ENCODE assay signal across 1 cellular context in genomic region chr17:59365383-59365981, GRCh38.
TF ChIP-seq lines count a peak whose summit lies in the region.

No MANE protein-coding gene starts in this region.

TF ChIP-seq in HepG2, 621 proteins besides CTCF, POLR2A, EP300 and RAD21 (continued from another document and continues in another):
- TF ChIP-seq, protein P1, sequence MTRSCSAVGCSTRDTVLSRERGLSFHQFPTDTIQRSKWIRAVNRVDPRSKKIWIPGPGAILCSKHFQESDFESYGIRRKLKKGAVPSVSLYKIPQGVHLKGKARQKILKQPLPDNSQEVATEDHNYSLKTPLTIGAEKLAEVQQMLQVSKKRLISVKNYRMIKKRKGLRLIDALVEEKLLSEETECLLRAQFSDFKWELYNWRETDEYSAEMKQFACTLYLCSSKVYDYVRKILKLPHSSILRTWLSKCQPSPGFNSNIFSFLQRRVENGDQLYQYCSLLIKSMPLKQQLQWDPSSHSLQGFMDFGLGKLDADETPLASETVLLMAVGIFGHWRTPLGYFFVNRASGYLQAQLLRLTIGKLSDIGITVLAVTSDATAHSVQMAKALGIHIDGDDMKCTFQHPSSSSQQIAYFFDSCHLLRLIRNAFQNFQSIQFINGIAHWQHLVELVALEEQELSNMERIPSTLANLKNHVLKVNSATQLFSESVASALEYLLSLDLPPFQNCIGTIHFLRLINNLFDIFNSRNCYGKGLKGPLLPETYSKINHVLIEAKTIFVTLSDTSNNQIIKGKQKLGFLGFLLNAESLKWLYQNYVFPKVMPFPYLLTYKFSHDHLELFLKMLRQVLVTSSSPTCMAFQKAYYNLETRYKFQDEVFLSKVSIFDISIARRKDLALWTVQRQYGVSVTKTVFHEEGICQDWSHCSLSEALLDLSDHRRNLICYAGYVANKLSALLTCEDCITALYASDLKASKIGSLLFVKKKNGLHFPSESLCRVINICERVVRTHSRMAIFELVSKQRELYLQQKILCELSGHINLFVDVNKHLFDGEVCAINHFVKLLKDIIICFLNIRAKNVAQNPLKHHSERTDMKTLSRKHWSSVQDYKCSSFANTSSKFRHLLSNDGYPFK (CRISPR knock-in tag; IDR thresholded peaks at IDR 0.05; ENCODE audit: borderline replicate concordance), result 0 out of 2 replicates have a peak, but pooled peaks have one; percentile 28
- TF ChIP-seq, protein P2, sequence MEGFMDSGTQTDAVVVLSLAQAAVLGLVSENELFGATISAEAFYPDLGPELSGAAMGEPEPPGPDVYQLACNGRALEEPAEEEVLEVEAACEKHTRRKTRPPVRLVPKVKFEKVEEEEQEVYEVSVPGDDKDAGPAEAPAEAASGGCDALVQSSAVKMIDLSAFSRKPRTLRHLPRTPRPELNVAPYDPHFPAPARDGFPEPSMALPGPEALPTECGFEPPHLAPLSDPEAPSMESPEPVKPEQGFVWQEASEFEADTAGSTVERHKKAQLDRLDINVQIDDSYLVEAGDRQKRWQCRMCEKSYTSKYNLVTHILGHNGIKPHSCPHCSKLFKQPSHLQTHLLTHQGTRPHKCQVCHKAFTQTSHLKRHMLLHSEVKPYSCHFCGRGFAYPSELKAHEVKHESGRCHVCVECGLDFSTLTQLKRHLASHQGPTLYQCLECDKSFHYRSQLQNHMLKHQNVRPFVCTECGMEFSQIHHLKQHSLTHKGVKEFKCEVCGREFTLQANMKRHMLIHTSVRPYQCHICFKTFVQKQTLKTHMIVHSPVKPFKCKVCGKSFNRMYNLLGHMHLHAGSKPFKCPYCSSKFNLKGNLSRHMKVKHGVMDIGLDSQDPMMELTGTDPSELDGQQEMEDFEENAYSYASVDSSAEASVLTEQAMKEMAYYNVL (CRISPR knock-in tag; IDR thresholded peaks at IDR 0.05; ENCODE audit: borderline replicate concordance), result no peak
- TF ChIP-seq RXRB (CRISPR knock-in tag; IDR thresholded peaks at IDR 0.05; ENCODE audit: borderline replicate concordance) (0 out of 2 replicates have a peak, but pooled peaks have one; percentile 25), ZSCAN31 (CRISPR knock-in tag; IDR thresholded peaks at IDR 0.05; ENCODE audit: low read depth) (no peak), CBX5 (CRISPR knock-in tag; IDR thresholded peaks at IDR 0.05; ENCODE audit: borderline replicate concordance) (no peak), ZNF263 (CRISPR knock-in tag; IDR thresholded peaks at IDR 0.05) (peak; percentile 54; the same call in 1 of the 2 replicates), TOPORS (CRISPR knock-in tag; IDR thresholded peaks at IDR 0.05) (no peak), NR2F6 (IDR thresholded peaks at IDR 0.05) (peak; percentile 86), NR2F6 (CRISPR knock-in tag; IDR thresholded peaks at IDR 0.05) (peak; percentile 79), GTF3A (CRISPR knock-in tag; conservative IDR thresholded peaks at IDR 0.05) (no peak), KDM1A (CRISPR knock-in tag; IDR thresholded peaks at IDR 0.05) (no peak), ARID3A (IDR thresholded peaks at IDR 0.05; ENCODE audit: low read depth, low read length) (no peak), FOXP4 (CRISPR knock-in tag; IDR thresholded peaks at IDR 0.05) (peak; percentile 55; the same call in 1 of the 2 replicates), ZNF331 (CRISPR knock-in tag; IDR thresholded peaks at IDR 0.05) (peak; percentile 13; the same call in 1 of the 2 replicates), ZC3H13 (CRISPR knock-in tag; IDR thresholded peaks at IDR 0.05) (no peak), ZNF7 (CRISPR knock-in tag; IDR thresholded peaks at IDR 0.05) (no peak), ZNF674 (CRISPR knock-in tag; IDR thresholded peaks at IDR 0.05; ENCODE audit: low read depth) (no peak), ETV5 (CRISPR knock-in tag; IDR thresholded peaks at IDR 0.05; ENCODE audit: borderline replicate concordance) (no peak), MZF1 (CRISPR knock-in tag; IDR thresholded peaks at IDR 0.05; ENCODE audit: borderline replicate concordance) (no peak), CHCHD3 (CRISPR knock-in tag; IDR thresholded peaks at IDR 0.05) (no peak), ZNF773 (CRISPR knock-in tag; IDR thresholded peaks at IDR 0.05; ENCODE audit: borderline replicate concordance) (no peak), ISL2 (CRISPR knock-in tag; IDR thresholded peaks at IDR 0.05) (peak; percentile 43; the same call in 1 of the 2 replicates), SRSF1 (optimal IDR thresholded peaks at IDR 0.05; ENCODE audit: low read depth, low read length) (no peak), SOX13 (IDR thresholded peaks at IDR 0.05) (0 out of 2 replicates have a peak, but pooled peaks have one; percentile 37), SOX13 (CRISPR knock-in tag; conservative IDR thresholded peaks at IDR 0.05 in 1 of 2, IDR thresholded peaks at IDR 0.05 in 1 of 2) (peak in 1 of 2 experiments; percentile 76; a peak in 2 of 4 replicates), ZNF589 (CRISPR knock-in tag; conservative IDR thresholded peaks at IDR 0.05) (no peak), SP5 (CRISPR knock-in tag; IDR thresholded peaks at IDR 0.05; ENCODE audit: borderline replicate concordance, low read depth) (peak; percentile 65; the same call in 1 of the 2 replicates), PAX8 (CRISPR knock-in tag; IDR thresholded peaks at IDR 0.05; ENCODE audit: borderline replicate concordance) (no peak), ZBTB3 (CRISPR knock-in tag; IDR thresholded peaks at IDR 0.05; ENCODE audit: borderline replicate concordance, low read depth) (no peak), ZXDC (CRISPR knock-in tag; IDR thresholded peaks at IDR 0.05) (no peak), HINFP (CRISPR knock-in tag; IDR thresholded peaks at IDR 0.05; ENCODE audit: low read depth) (0 out of 2 replicates have a peak, but pooled peaks have one; percentile 5), ARHGAP35 (CRISPR knock-in tag; IDR thresholded peaks at IDR 0.05; ENCODE audit: borderline replicate concordance) (no peak), PITX1 (CRISPR knock-in tag; IDR thresholded peaks at IDR 0.05) (peak; percentile 79), MIER3 (CRISPR knock-in tag; IDR thresholded peaks at IDR 0.05; ENCODE audit: borderline replicate concordance) (no peak), TRIM24 (CRISPR knock-in tag; IDR thresholded peaks at IDR 0.05) (no peak), CC2D1A (CRISPR knock-in tag; IDR thresholded peaks at IDR 0.05) (no peak), SAP130 (CRISPR knock-in tag; IDR thresholded peaks at IDR 0.05; ENCODE audit: low read depth) (0 out of 2 replicates have a peak, but pooled peaks have one; percentile 9), ZKSCAN8 (CRISPR knock-in tag; IDR thresholded peaks at IDR 0.05; ENCODE audit: borderline replicate concordance) (no peak), ZSCAN29 (CRISPR knock-in tag; conservative IDR thresholded peaks at IDR 0.05) (no peak), BORCS8-MEF2B (CRISPR knock-in tag; IDR thresholded peaks at IDR 0.05) (peak; percentile 37; the same call in 1 of the 2 replicates), TBX2 (CRISPR knock-in tag; IDR thresholded peaks at IDR 0.05; ENCODE audit: borderline replicate concordance) (no peak; the same call in 1 of the 2 replicates), HOXA3 (CRISPR knock-in tag; IDR thresholded peaks at IDR 0.05) (0 out of 2 replicates have a peak, but pooled peaks have one; percentile 15), JARID2 (CRISPR knock-in tag; IDR thresholded peaks at IDR 0.05; ENCODE audit: insufficient replicate concordance) (no peak), PAXIP1 (CRISPR knock-in tag; conservative IDR thresholded peaks at IDR 0.05) (0 out of 2 replicates have a peak, but pooled peaks have one; percentile 11), RELA (CRISPR knock-in tag; IDR thresholded peaks at IDR 0.05) (no peak)
- TF ChIP-seq, protein P3, sequence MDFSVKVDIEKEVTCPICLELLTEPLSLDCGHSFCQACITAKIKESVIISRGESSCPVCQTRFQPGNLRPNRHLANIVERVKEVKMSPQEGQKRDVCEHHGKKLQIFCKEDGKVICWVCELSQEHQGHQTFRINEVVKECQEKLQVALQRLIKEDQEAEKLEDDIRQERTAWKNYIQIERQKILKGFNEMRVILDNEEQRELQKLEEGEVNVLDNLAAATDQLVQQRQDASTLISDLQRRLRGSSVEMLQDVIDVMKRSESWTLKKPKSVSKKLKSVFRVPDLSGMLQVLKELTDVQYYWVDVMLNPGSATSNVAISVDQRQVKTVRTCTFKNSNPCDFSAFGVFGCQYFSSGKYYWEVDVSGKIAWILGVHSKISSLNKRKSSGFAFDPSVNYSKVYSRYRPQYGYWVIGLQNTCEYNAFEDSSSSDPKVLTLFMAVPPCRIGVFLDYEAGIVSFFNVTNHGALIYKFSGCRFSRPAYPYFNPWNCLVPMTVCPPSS (IDR thresholded peaks at IDR 0.05), result no peak
- TF ChIP-seq, protein P4, sequence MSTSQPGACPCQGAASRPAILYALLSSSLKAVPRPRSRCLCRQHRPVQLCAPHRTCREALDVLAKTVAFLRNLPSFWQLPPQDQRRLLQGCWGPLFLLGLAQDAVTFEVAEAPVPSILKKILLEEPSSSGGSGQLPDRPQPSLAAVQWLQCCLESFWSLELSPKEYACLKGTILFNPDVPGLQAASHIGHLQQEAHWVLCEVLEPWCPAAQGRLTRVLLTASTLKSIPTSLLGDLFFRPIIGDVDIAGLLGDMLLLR (CRISPR knock-in tag; IDR thresholded peaks at IDR 0.05), result no peak
